In genomic region chr17:39953471-39953888, GRCh38 we compare ENCODE assay signal across 9 cellular contexts. TPM values are rescaled to one million over a fixed set of nuclear protein-coding genes. Genes with fewer than 3 reads are reported as not detected.
DNase-seq lines count a peak whose midpoint lies in the region; TF ChIP-seq lines count a peak whose summit lies in the region.
"Had no signal": no experiment of that assay in that cellular context is flagged by ENCODE, and none has a peak within 500 bp of the region (broad histone marks: within the 10 kb centered on the region; RNA-seq: fewer than 3 reads in every experiment).

No MANE protein-coding gene starts in this region.

- H3K4me3 ChIP-seq in CD8-positive, alpha-beta memory T cell (ENCODE audit: low read length), result peak overlapping the region; percentile 62
- H3K4me3 ChIP-seq in NT2/D1 (ENCODE audit: insufficient read length, low read depth) (peak overlapping the region; percentile 42), endocrine pancreas (ENCODE audit: control insufficient read depth, insufficient read depth, low read length) (peak overlapping the region; percentile 41), ovary (peak overlapping the region; percentile 28)

- H3K9ac ChIP-seq in NT2/D1 (ENCODE audit: insufficient read length, low read depth) (peak overlapping the region; percentile 47), endocrine pancreas (ENCODE audit: control insufficient read depth, insufficient read depth, low read length) (peak overlapping the region; percentile 66)

- no peaks in the 10 kb centered on the region for H3K9me3 ChIP-seq in CD8-positive, alpha-beta memory T cell (ENCODE audit: low read length)
- H3K9me3 ChIP-seq in NT2/D1 (ENCODE audit: insufficient read depth, low read length), result no peaks in the 10 kb centered on the region
- H3K9me3 ChIP-seq in endocrine pancreas (ENCODE audit: control insufficient read depth, low read length), result no peaks in the 10 kb centered on the region
- no peaks in the 10 kb centered on the region for H3K9me3 ChIP-seq in ovary

- CTCF ChIA-PET in CD8-positive, alpha-beta memory T cell (lab: Charles Lee), result interaction anchor here (1.1 to 3.6 kb wide), 3 partner anchors 11 to 331 kb away, joined by 4 to 23 read pairs (median 7); partner anchors contain the start of gene PSMD3

- H3K27me3 ChIP-seq in CD8-positive, alpha-beta memory T cell (ENCODE audit: insufficient read depth, low read length, poor library complexity, severe bottlenecking), result no peaks in the 10 kb centered on the region
- H3K27me3 ChIP-seq in NT2/D1 (ENCODE audit: insufficient read depth, insufficient read length) (peaks cover 18% of the 10 kb centered on the region), endocrine pancreas (ENCODE audit: control insufficient read depth, insufficient read depth, low read length) (no peaks in the 10 kb centered on the region), ovary (no peaks in the 10 kb centered on the region)

- DNase-seq in CD8-positive, alpha-beta memory T cell, result no peak
- DNase-seq in NT2/D1 (ENCODE audit: low read depth, low spot score) (no peak), ovary (no peak), LoVo (ENCODE audit: low spot score) (no peak), HuH-7 (ENCODE audit: low spot score) (no peak)
- DNase-seq in stimulated activated CD4-positive, alpha-beta T cell treated with anti-CD3 and anti-CD28 coated beads, Interleukin-2, amount 100 ng/mL, for 48 hours, result no peak
- no peak for DNase-seq in stimulated activated naive CD4-positive, alpha-beta T cell treated with Interleukin-2 at 50 U/mL for 16 hours (lab: John Stamatoyannopoulos, UW)

- H3K4me1 ChIP-seq in CD8-positive, alpha-beta memory T cell (ENCODE audit: insufficient read depth, low read length), result peaks cover 12% of the 10 kb centered on the region
- H3K4me1 ChIP-seq in NT2/D1 (ENCODE audit: insufficient read depth, insufficient read length) (peaks cover 13% of the 10 kb centered on the region), endocrine pancreas (ENCODE audit: control insufficient read depth, insufficient read depth, low read length) (no peaks in the 10 kb centered on the region), ovary (ENCODE audit: insufficient read depth) (no peaks in the 10 kb centered on the region)

- H3K9me3 Mint-ChIP-seq in CD8-positive, alpha-beta memory T cell, result no peaks in the 10 kb centered on the region

- peak; percentile 21 for TF ChIP-seq POLR2A in ovary (IDR thresholded peaks at IDR 0.05)

- no peaks in the 10 kb centered on the region for H3K36me3 Mint-ChIP-seq in CD8-positive, alpha-beta memory T cell

- no peaks in the 10 kb centered on the region for H3K36me3 ChIP-seq in CD8-positive, alpha-beta memory T cell (ENCODE audit: insufficient read depth, low read length)
- H3K36me3 ChIP-seq in NT2/D1 (ENCODE audit: insufficient read depth, insufficient read length, low read length) (no peaks in the 10 kb centered on the region), endocrine pancreas (ENCODE audit: control insufficient read depth, insufficient read depth, low read length) (no peaks in the 10 kb centered on the region), ovary (no peaks in the 10 kb centered on the region)

- H3K27me3 Mint-ChIP-seq in CD8-positive, alpha-beta memory T cell, result no peaks in the 10 kb centered on the region

- TF ChIP-seq EP300 in ovary (IDR thresholded peaks at IDR 0.05), result no peak

- intact Hi-C loops in ovary (cut with DNase I), result loop anchor here in 1 of 4 donors (2.0 kb wide), 1 partner anchor 27 kb away; the partner anchor contains the start of genes LRRC3C and ORMDL3

- H3K27ac ChIP-seq in CD8-positive, alpha-beta memory T cell (ENCODE audit: low read depth, low read length), result peak overlapping the region; percentile 53
- H3K27ac ChIP-seq in ovary, result peak overlapping the region in 1 of 2 donors; percentile 41

- 27 to 31% (median 28%) methylated on average over 9 of the region's 9 CpGs for WGBS in ovary, 3 donors

- POLR2A ChIA-PET in CD8-positive, alpha-beta memory T cell (lab: Charles Lee), result interaction anchor here (2.7 kb wide), 1 partner anchor 27 kb away, joined by 17 read pairs; the partner anchor contains the start of gene PSMD3

- no peak for TF ChIP-seq CTCF in ovary (IDR thresholded peaks at IDR 0.05)

- peaks cover 7 to 19% (median 10%) of the 10 kb centered on the region in 3 donors for H3K4me1 Mint-ChIP-seq in CD8-positive, alpha-beta memory T cell

- H3K27ac Mint-ChIP-seq in CD8-positive, alpha-beta memory T cell, result peak overlapping the region; percentile 55 to 89 (median 80)

- peak overlapping the region; percentile 75 to 95 (median 86) for H3K4me3 Mint-ChIP-seq in CD8-positive, alpha-beta memory T cell

RNA-seq across cellular contexts. Expression of gene GSDMA, which starts 9.3 kb away (rescaled TPM):
- not detected for total RNA-seq in CD8-positive, alpha-beta memory T cell
- polyA plus RNA-seq in CD8-positive, alpha-beta memory T cell, result 0.14 TPM
- total RNA-seq in ovary, result under 1 TPM in 2 of 7 donors, not detected in 5; 0.10 to 0.11 TPM
- under 1 TPM; 0.19 to 0.55 TPM for polyA plus RNA-seq in ovary

RNA-seq across cellular contexts. Expression of gene LRRC3C, which starts 25.9 kb away (rescaled TPM):
- not detected for total RNA-seq in CD8-positive, alpha-beta memory T cell
- polyA plus RNA-seq in CD8-positive, alpha-beta memory T cell, result not detected
- under 1 TPM in 1 of 7 donors, not detected in 6; 0.27 TPM for total RNA-seq in ovary
- polyA plus RNA-seq in ovary, result under 1 TPM in 1 of 2 donors, not detected in 1; 0.12 TPM
- total RNA-seq: left colon had no signal

RNA-seq across cellular contexts. Expression of gene ORMDL3, which starts 26.1 kb away (rescaled TPM):
- 10 to 100 TPM; 73.6 to 76.4 TPM for total RNA-seq in CD8-positive, alpha-beta memory T cell
- polyA plus RNA-seq in CD8-positive, alpha-beta memory T cell, result 217 TPM
- 10 to 100 TPM; 37.0 to 64.3 (median 52.2) TPM for total RNA-seq in ovary
- polyA plus RNA-seq in ovary, result 10 to 100 TPM; 43.7 to 97.5 TPM

RNA-seq across cellular contexts. Expression of gene PSMD3, which starts 27.1 kb away (rescaled TPM):
- 100 to 1,000 TPM; 185 to 186 TPM for total RNA-seq in CD8-positive, alpha-beta memory T cell
- polyA plus RNA-seq in CD8-positive, alpha-beta memory T cell, result 51.1 TPM
- 10 to 100 TPM; 48.2 to 88.4 (median 75.8) TPM for total RNA-seq in ovary
- polyA plus RNA-seq in ovary, result 10 to 100 TPM; 63.9 to 70.1 TPM

RNA-seq across cellular contexts. Expression of gene GSDMB, which starts 35.0 kb away (rescaled TPM):
- total RNA-seq in CD8-positive, alpha-beta memory T cell, result 10 to 100 TPM; 14.0 to 14.8 TPM
- polyA plus RNA-seq in CD8-positive, alpha-beta memory T cell, result 1.3 TPM
- 1 to 10 TPM; 3.8 to 9.7 (median 5.5) TPM for total RNA-seq in ovary
- polyA plus RNA-seq in ovary, result 1 to 10 TPM; 3.7 to 6.5 TPM
